In genomic region chr12:57518176-57518919, GRCh38 we compare ENCODE assay signal across 8 cellular contexts. TPM values are rescaled to one million over a fixed set of nuclear protein-coding genes. Genes with fewer than 3 reads are reported as not detected.
DNase-seq lines count a peak whose midpoint lies in the region; ATAC-seq and TF ChIP-seq lines count a peak whose summit lies in the region.

No MANE protein-coding gene starts in this region.

- 91% methylated on average over 8 of the region's 8 CpGs for WGBS in HUES64

- ATAC-seq in GM21723 (IDR thresholded peaks at IDR 0.05; ENCODE audit: unreplicated experiment) (no peak), HG02885 (IDR thresholded peaks at IDR 0.05; ENCODE audit: poor library complexity, unreplicated experiment) (no peak)

- no peak overlapping the region for H3K9ac ChIP-seq in HUES64 (ENCODE audit: low read depth, low read length)

- H3K27ac ChIP-seq in ACC112 (ENCODE audit: low read depth, low read length) (peak overlapping the region; percentile 27), HUES64 (ENCODE audit: low read depth, low read length) (no peak overlapping the region), muscle layer of duodenum (ENCODE audit: low read length) (peak overlapping the region; percentile 65)

- H3K4me1 ChIP-seq in ACC112 (ENCODE audit: control insufficient read depth, insufficient read depth, low read length, unreplicated experiment) = peaks cover 37% of the 10 kb centered on the region
- H3K4me1 ChIP-seq in HUES64 (ENCODE audit: insufficient read depth, low read length) = peaks cover 14% of the 10 kb centered on the region; the same call in 1 of the 2 replicates
- H3K4me1 ChIP-seq in muscle layer of duodenum (ENCODE audit: control insufficient read depth in 1 of 2, insufficient read depth in 2 of 2, low read length in 2 of 2) = peaks cover 29 to 30% of the 10 kb centered on the region in 2 donors

- TF ChIP-seq CTCF in cardiac fibroblast (IDR thresholded peaks at IDR 0.05; ENCODE audit: low read depth, low read length) = no peak

- no peaks in the 10 kb centered on the region for H3K27me3 ChIP-seq in ACC112 (ENCODE audit: insufficient read depth, low read length)
- H3K27me3 ChIP-seq in HUES64 (ENCODE audit: insufficient read depth, low read length) = no peaks in the 10 kb centered on the region
- no peaks in the 10 kb centered on the region for H3K27me3 ChIP-seq in muscle layer of duodenum (ENCODE audit: low read depth, low read length)

- H3K79me2 ChIP-seq in ACC112 (ENCODE audit: control insufficient read depth, insufficient read depth, low read length, unreplicated experiment) = peaks cover 31% of the 10 kb centered on the region

- H3K4me3 ChIP-seq in ACC112 (ENCODE audit: low read depth, low read length) (peak overlapping the region; percentile 93), HUES64 (ENCODE audit: low read length) (peak overlapping the region; percentile 10; the same call in 1 of the 2 replicates), cardiac fibroblast (replicated peaks in 1 of 2; ENCODE audit: low read depth in 2 of 2, low read length in 2 of 2) (peak overlapping the region; percentile 90 to 97), muscle layer of duodenum (ENCODE audit: low read depth in 1 of 2, low read length in 2 of 2) (peak overlapping the region; percentile 94 to 98)

- no peak overlapping the region for H2AFZ ChIP-seq in ACC112 (ENCODE audit: low read length, unreplicated experiment)

- no peaks in the 10 kb centered on the region for H3K9me3 ChIP-seq in HUES64 (ENCODE audit: insufficient read depth, low read depth, low read length)
- no peaks in the 10 kb centered on the region for H3K9me3 ChIP-seq in muscle layer of duodenum (ENCODE audit: control insufficient read depth in 1 of 2, low read length in 2 of 2)

- H3K36me3 ChIP-seq in ACC112 (ENCODE audit: insufficient read depth, low read length) (peaks cover 16% of the 10 kb centered on the region), HUES64 (ENCODE audit: insufficient read depth, low read length) (peaks cover 57% of the 10 kb centered on the region), muscle layer of duodenum (ENCODE audit: control insufficient read depth in 1 of 2, insufficient read depth in 2 of 2, low read length in 2 of 2) (peaks cover 39 to 48% of the 10 kb centered on the region in 2 donors)

- peak; percentile 32 to 46 for DNase-seq in cardiac fibroblast (ENCODE audit: low read depth in 2 of 2)
- no peak for DNase-seq in RPMI8226
- no peak for DNase-seq in AML-193 (lab: John Stamatoyannopoulos, UW)

RNA-seq across cellular contexts. Expression of gene DDIT3, which starts 2.0 kb away (rescaled TPM):
- polyA plus RNA-seq in HUES64 (2013, experiment 1 of 2) = 4.8 TPM
- 4.8 TPM for polyA plus RNA-seq in HUES64 (2013, experiment 2 of 2)

RNA-seq across cellular contexts. Expression of gene MBD6, which starts 4.3 kb away (rescaled TPM):
- 16.4 TPM for polyA plus RNA-seq in HUES64 (2013, experiment 1 of 2)
- polyA plus RNA-seq in HUES64 (2013, experiment 2 of 2) = 17.8 TPM

RNA-seq across cellular contexts. Expression of gene DCTN2, which starts 28.6 kb away (rescaled TPM):
- polyA plus RNA-seq in HUES64 (2013, experiment 1 of 2) = 88.8 TPM
- 109 TPM for polyA plus RNA-seq in HUES64 (2013, experiment 2 of 2)

RNA-seq across cellular contexts. Expression of gene MARS1, which starts 30.5 kb away (rescaled TPM):
- 167 TPM for polyA plus RNA-seq in HUES64 (2013, experiment 1 of 2)
- polyA plus RNA-seq in HUES64 (2013, experiment 2 of 2) = 186 TPM

RNA-seq across cellular contexts. Expression of gene KIF5A, which starts 31.5 kb away (rescaled TPM):
- polyA plus RNA-seq in HUES64 (2013, experiment 1 of 2) = 7.8 TPM
- polyA plus RNA-seq in HUES64 (2013, experiment 2 of 2) = 8.2 TPM

Comparison
In these comparisons a context has a peak if more than half of its experiments do, and no peak if none do; other contexts are left out.
1. H3K4me3 ChIP-seq: peak in every context shown above with its lines; median percentile 96 in muscle layer of duodenum; 94 in cardiac fibroblast; 93 in ACC112; 10 in HUES64.
2. DNase-seq: peak in cardiac fibroblast (2 of 2); none in RPMI8226 (single experiment) and AML-193 (0 of 2).